1 cellular context compared by ENCODE assay signal in genomic region chr12:107776171-107776570, GRCh38.
TF ChIP-seq lines count a peak whose summit lies in the region.

No MANE protein-coding gene starts in this region.

TF ChIP-seq in GM23338, 12 proteins besides CTCF, POLR2A, EP300 and RAD21 (continued from another document):
- no peak for TF ChIP-seq ZNF462 (CRISPR knock-in tag; IDR thresholded peaks at IDR 0.05)
- TF ChIP-seq EZH2phosphoT487 (IDR thresholded peaks at IDR 0.05; ENCODE audit: unreplicated experiment): no peak
- no peak for TF ChIP-seq EZH2 (IDR thresholded peaks at IDR 0.05; ENCODE audit: low read depth, unreplicated experiment)
TF ChIP-seq in GM23338: peak in this region for 0.
